Comparison of ENCODE assay signal across 8 cellular contexts in the genomic region with DNA sequence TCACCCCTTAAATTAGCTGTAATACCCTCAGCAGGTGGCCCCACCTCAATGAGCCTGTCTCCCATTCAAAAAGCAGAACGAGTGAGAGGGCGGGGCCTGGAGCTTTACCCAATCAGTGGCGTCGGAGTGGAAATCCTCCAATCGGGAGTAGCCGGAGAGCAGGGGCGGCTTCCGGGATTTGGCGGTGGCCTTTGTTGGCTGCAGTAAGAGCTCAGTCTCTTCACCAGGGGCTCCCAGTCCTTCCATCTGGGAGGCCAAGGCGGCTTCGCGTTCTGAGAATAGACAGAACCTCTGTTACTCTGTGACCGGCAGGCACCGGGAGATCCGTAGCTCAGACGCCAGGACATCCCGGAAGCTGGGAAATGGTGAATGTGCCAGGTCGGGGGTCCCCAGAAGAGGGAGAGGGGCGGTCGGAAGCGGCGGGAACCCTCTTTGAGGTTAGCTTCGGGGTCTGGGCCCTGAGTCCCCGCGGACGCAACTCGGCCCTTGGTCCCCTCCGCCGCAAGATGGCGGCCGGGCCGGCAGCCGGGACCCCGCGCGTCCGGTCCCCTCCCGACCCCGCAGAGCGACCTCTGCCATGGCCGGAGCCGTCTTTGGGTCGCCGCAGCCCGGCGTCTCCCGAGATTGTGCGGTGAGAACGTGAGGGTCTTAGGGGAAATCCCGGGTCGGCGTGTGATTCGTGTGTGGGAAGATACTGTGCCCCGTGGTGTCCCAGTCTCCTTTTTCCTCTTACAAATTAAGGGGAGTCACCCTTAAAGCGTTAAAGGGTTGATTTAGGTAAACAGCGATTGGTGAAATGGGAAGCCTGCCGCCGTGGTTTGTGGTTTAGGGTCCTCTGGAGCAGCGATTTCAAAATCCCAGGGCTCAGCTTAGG.
A peak's percentile ranks its signal among the peaks of the same experiment; 100 is the strongest.
DNase-seq lines count a peak whose midpoint lies in the region; ATAC-seq, FAIRE-seq and TF ChIP-seq lines count a peak whose summit lies in the region.

No MANE protein-coding gene starts in this region.

- 0 out of 2 replicates have a peak, but pooled peaks cover 2% of the 10 kb centered on the region for H3K23me2 ChIP-seq in H1 (ENCODE audit: low read depth, low read length)

- peak overlapping the region; percentile 41 for H4K91ac ChIP-seq in H1 (replicated peaks; ENCODE audit: insufficient read length, low read length)

- peaks cover 4 to 14% (median 5%) of the 10 kb centered on the region in 4 experiments; a peak in 6 of 7 replicates for H3K4me1 ChIP-seq in H1 (replicated peaks in 1 of 4; ENCODE audit: control insufficient read depth in 3 of 4, insufficient read depth in 4 of 4, low read length in 3 of 4)

- no peak overlapping the region for H3K23ac ChIP-seq in H1 (ENCODE audit: insufficient read length)

- peak overlapping the region; percentile 85 for H2BK5ac ChIP-seq in H1 (ENCODE audit: low read depth, low read length)

- no peak overlapping the region for H2BK15ac ChIP-seq in H1 (ENCODE audit: low read length)

- DNase-seq in COLO829 (ENCODE audit: low spot score) (peak; percentile 96), GM20000 (ENCODE audit: low spot score) (peak; percentile 92), HS-5 (ENCODE audit: low read depth) (peak; percentile 74), NOMO-1 (lab: John Stamatoyannopoulos, UW; ENCODE audit: unreplicated experiment in 2 of 2) (peak; percentile 86 to 91), H1 (ENCODE audit: low read depth in 1 of 2, low spot score in 2 of 2) (peak; percentile 88 to 93), memory B cell (ENCODE audit: low spot score in 2 of 2) (peak; percentile 83 to 88)
- DNase-seq in activated CD8-positive, alpha-beta memory T cell treated with anti-CD3 and anti-CD28 coated beads for 48 hours (ENCODE audit: low read depth in 2 of 3, low spot score in 2 of 3) = peak; percentile 55 to 76 (median 76)
- DNase-seq in stimulated activated CD8-positive, alpha-beta memory T cell treated with anti-CD3 and anti-CD28 coated beads, Interleukin-12 subunit alpha, Interleukin-12 subunit beta, amount 100 ng/mL, for 1 hour (ENCODE audit: low read depth) = peak; percentile 89

- peak overlapping the region; percentile 95; the same call in 1 of the 2 replicates for H4K8ac ChIP-seq in H1 (ENCODE audit: extremely low read depth, insufficient read depth, low read length)

- POLR2A ChIA-PET in H1 (lab: Charles Lee; ENCODE audit: partially characterized antibody) = interaction anchor here (0.8 to 4.7 kb wide), 23 partner anchors 9 to 683 kb away, joined by 3 to 43 read pairs (median 6); a partner anchor contains a TSS

- H3K36me3 ChIP-seq in H1 (ENCODE audit: control insufficient read depth in 2 of 4, insufficient read depth in 4 of 4, low read length in 3 of 4) = peaks cover 1 to 17% (median 12%) of the 10 kb centered on the region in 4 experiments; a peak in 6 of 8 replicates

- no peak overlapping the region for H2BK20ac ChIP-seq in H1 (ENCODE audit: low read length)

- peaks cover 8 to 35% of the 10 kb centered on the region in 2 experiments for H3K79me2 ChIP-seq in H1 (ENCODE audit: control insufficient read depth in 1 of 2, insufficient read depth in 2 of 2, low read length in 2 of 2)

- H3K27ac ChIP-seq in H1 (ENCODE audit: low read depth, low read length) = peak overlapping the region; percentile 94

- peak; percentile 95 for ATAC-seq in memory B cell (ENCODE audit: low read depth)

- peak overlapping the region; percentile 91 to 98 (median 92) for H3K9ac ChIP-seq in H1 (replicated peaks in 1 of 4; ENCODE audit: extremely low read depth in 1 of 4, low read depth in 3 of 4, low read length in 3 of 4)

- FAIRE-seq in H1 (lab: Jason Lieb, UNC) = no peak

- no peak for TF ChIP-seq EP300 in H1 (IDR thresholded peaks at IDR 0.05; ENCODE audit: borderline replicate concordance in 1 of 2, low read depth in 2 of 2, low read length in 2 of 2)

- peaks cover 6% of the 10 kb centered on the region for H3K36me3 Mint-ChIP-seq in memory B cell

- H2AFZ ChIP-seq in H1 (ENCODE audit: low read length) = peak overlapping the region; percentile 57

- H3K27me3 Mint-ChIP-seq in memory B cell = no peaks in the 10 kb centered on the region

- peak overlapping the region; percentile 37 for H4K5ac ChIP-seq in H1 (ENCODE audit: insufficient read length, low read depth, low read length)

- peak overlapping the region; percentile 96 for H3K27ac Mint-ChIP-seq in memory B cell

- no peak overlapping the region for H3K56ac ChIP-seq in H1 (replicated peaks; ENCODE audit: insufficient read length, low read depth, low read length)

- peaks cover 35% of the 10 kb centered on the region for H3K4me1 Mint-ChIP-seq in memory B cell

- no peak overlapping the region for H3K4ac ChIP-seq in H1 (replicated peaks; ENCODE audit: insufficient read length, low read depth, low read length)

- peak; percentile 94 to 96 for TF ChIP-seq POLR2A in H1 (IDR thresholded peaks at IDR 0.05; ENCODE audit: control extremely low read depth in 1 of 2, low read depth in 2 of 2, low read length in 2 of 2)

- H3K9me3 ChIP-seq in H1 (ENCODE audit: insufficient read depth in 2 of 2, low read depth in 1 of 2, low read length in 1 of 2) = no peaks in the 10 kb centered on the region

- TF ChIP-seq CTCF in GM20000 (IDR thresholded peaks at IDR 0.05; ENCODE audit: extremely low read depth, missing control alignments) = no peak
- no peak for TF ChIP-seq CTCF in H1 (IDR thresholded peaks at IDR 0.05; ENCODE audit: control extremely low read depth in 1 of 3, insufficient read depth in 1 of 3, low read depth in 1 of 3, low read length in 3 of 3)

- no peak overlapping the region for H2BK120ac ChIP-seq in H1 (replicated peaks; ENCODE audit: low read depth, low read length)

- WGBS in H1 (ENCODE audit: extremely low coverage in 1 of 2, insufficient coverage in 1 of 2, insufficient read length in 1 of 2, insufficient replicate concordance in 2 of 2, low coverage in 1 of 2, low lambda C conversion rate in 2 of 2, missing lambda C conversion rate in 1 of 2), 2 experiments = 1% methylated on average over 53 of the region's 59 CpGs; no CpG with 5 or more reads in 1 of the 2 experiments

- no peak for TF ChIP-seq RAD21 in H1 (IDR thresholded peaks at IDR 0.05 in 1 of 2, conservative IDR thresholded peaks at IDR 0.05 in 1 of 2; ENCODE audit: low read depth in 2 of 2, low read length in 2 of 2)

- H3K4me3 Mint-ChIP-seq in memory B cell = peak overlapping the region; percentile 99

- H4K20me1 ChIP-seq in H1 (replicated peaks in 1 of 2; ENCODE audit: control insufficient read depth in 1 of 2, insufficient read depth in 2 of 2, low read length in 2 of 2) = peaks cover 3 to 7% of the 10 kb centered on the region in 2 experiments

- H3K79me1 ChIP-seq in H1 (ENCODE audit: low read depth, low read length) = peaks cover 6% of the 10 kb centered on the region

- H3K27me3 ChIP-seq in H1 (replicated peaks in 1 of 4; ENCODE audit: control insufficient read depth in 3 of 4, extremely low read depth in 1 of 4, insufficient read depth in 3 of 4, low read length in 3 of 4) = no peaks in the 10 kb centered on the region

- CTCF ChIA-PET in H1 (lab: Charles Lee; ENCODE audit: partially characterized antibody) = interaction anchor here (0.7 to 3.7 kb wide), 12 partner anchors 8 to 710 kb away, joined by 3 to 29 read pairs (median 3); no protein-coding TSS in a partner anchor

- H2BK12ac ChIP-seq in H1 (ENCODE audit: low read depth, low read length) = no peak overlapping the region

- no peak overlapping the region for H2AK5ac ChIP-seq in H1 (ENCODE audit: low read depth, low read length)

- H3K9me3 Mint-ChIP-seq in memory B cell = no peaks in the 10 kb centered on the region

- peak overlapping the region; percentile 77 to 95 (median 92) for H3K4me3 ChIP-seq in H1 (ENCODE audit: extremely low read depth in 1 of 4, insufficient read depth in 2 of 4, low read depth in 3 of 4, low read length in 4 of 4)

- peak overlapping the region; percentile 71 to 79 for H3K4me2 ChIP-seq in H1 (ENCODE audit: insufficient read depth in 1 of 2, low read depth in 2 of 2, low read length in 2 of 2)

- no peak overlapping the region for H3K14ac ChIP-seq in H1 (ENCODE audit: insufficient read length)

- peak overlapping the region; percentile 83 for H3K18ac ChIP-seq in H1 (ENCODE audit: extremely low read depth, low read length)

TF ChIP-seq in H1, 55 proteins besides CTCF, POLR2A, EP300 and RAD21 (continues in another document):
- TF ChIP-seq TCF12 (IDR thresholded peaks at IDR 0.05; ENCODE audit: low read depth, low read length) (no peak), SRF (IDR thresholded peaks at IDR 0.05; ENCODE audit: low read depth, low read length) (no peak), CHD2 (IDR thresholded peaks at IDR 0.05; ENCODE audit: low read length) (peak; percentile 46; the same call in 1 of the 2 replicates), JUN (IDR thresholded peaks at IDR 0.05; ENCODE audit: low read depth, low read length) (no peak), CBX5 (IDR thresholded peaks at IDR 0.05; ENCODE audit: low read depth, low read length) (no peak), RXRA (IDR thresholded peaks at IDR 0.05; ENCODE audit: insufficient read depth, low read depth, low read length) (no peak), GTF2F1 (IDR thresholded peaks at IDR 0.05; ENCODE audit: borderline replicate concordance, low read depth, low read length) (peak; percentile 72), SP4 (IDR thresholded peaks at IDR 0.05; ENCODE audit: low read length) (no peak), SIN3A (conservative IDR thresholded peaks at IDR 0.05 in 1 of 2, IDR thresholded peaks at IDR 0.05 in 1 of 2; ENCODE audit: low read depth in 1 of 2, low read length in 2 of 2) (peak in 1 of 2 experiments; percentile 72; a peak in 2 of 4 replicates), EGR1 (IDR thresholded peaks at IDR 0.05; ENCODE audit: borderline replicate concordance, low read depth, low read length) (no peak), FOSL1 (IDR thresholded peaks at IDR 0.05; ENCODE audit: insufficient read depth, low read depth, low read length) (no peak), BRCA1 (IDR thresholded peaks at IDR 0.05; ENCODE audit: low read depth, low read length) (no peak), POLR2AphosphoS5 (IDR thresholded peaks at IDR 0.05; ENCODE audit: low read depth, low read length) (peak; percentile 97), JUND (IDR thresholded peaks at IDR 0.05; ENCODE audit: low read length) (no peak), RBBP5 (IDR thresholded peaks at IDR 0.05; ENCODE audit: borderline replicate concordance, low read depth, low read length) (peak; percentile 42; the same call in 1 of the 2 replicates)
- TF ChIP-seq, protein P1, sequence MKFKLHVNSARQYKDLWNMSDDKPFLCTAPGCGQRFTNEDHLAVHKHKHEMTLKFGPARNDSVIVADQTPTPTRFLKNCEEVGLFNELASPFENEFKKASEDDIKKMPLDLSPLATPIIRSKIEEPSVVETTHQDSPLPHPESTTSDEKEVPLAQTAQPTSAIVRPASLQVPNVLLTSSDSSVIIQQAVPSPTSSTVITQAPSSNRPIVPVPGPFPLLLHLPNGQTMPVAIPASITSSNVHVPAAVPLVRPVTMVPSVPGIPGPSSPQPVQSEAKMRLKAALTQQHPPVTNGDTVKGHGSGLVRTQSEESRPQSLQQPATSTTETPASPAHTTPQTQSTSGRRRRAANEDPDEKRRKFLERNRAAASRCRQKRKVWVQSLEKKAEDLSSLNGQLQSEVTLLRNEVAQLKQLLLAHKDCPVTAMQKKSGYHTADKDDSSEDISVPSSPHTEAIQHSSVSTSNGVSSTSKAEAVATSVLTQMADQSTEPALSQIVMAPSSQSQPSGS (IDR thresholded peaks at IDR 0.05; ENCODE audit: low read length) = no peak

Comparison
In these comparisons a context has a peak if more than half of its experiments do, and no peak if none do; other contexts are left out.
1. Peak in every context shown above with its lines: DNase-seq, ATAC-seq, H3K4me3 ChIP-seq and H3K27ac ChIP-seq.